ENCODE assay signal across 1 cellular context in genomic region chr20:45470262-45470931, GRCh38.
TF ChIP-seq lines count a peak whose summit lies in the region.

No MANE protein-coding gene starts in this region.

TF ChIP-seq in HepG2, 621 proteins besides CTCF, POLR2A, EP300 and RAD21 (continued from another document):
- peak; percentile 73; the same call in 1 of the 2 replicates for TF ChIP-seq ZNF280B (CRISPR knock-in tag; IDR thresholded peaks at IDR 0.05; ENCODE audit: borderline replicate concordance)
- peak; percentile 4; the same call in 1 of the 2 replicates for TF ChIP-seq AKAP8 (CRISPR knock-in tag; IDR thresholded peaks at IDR 0.05)
- TF ChIP-seq, protein P1, sequence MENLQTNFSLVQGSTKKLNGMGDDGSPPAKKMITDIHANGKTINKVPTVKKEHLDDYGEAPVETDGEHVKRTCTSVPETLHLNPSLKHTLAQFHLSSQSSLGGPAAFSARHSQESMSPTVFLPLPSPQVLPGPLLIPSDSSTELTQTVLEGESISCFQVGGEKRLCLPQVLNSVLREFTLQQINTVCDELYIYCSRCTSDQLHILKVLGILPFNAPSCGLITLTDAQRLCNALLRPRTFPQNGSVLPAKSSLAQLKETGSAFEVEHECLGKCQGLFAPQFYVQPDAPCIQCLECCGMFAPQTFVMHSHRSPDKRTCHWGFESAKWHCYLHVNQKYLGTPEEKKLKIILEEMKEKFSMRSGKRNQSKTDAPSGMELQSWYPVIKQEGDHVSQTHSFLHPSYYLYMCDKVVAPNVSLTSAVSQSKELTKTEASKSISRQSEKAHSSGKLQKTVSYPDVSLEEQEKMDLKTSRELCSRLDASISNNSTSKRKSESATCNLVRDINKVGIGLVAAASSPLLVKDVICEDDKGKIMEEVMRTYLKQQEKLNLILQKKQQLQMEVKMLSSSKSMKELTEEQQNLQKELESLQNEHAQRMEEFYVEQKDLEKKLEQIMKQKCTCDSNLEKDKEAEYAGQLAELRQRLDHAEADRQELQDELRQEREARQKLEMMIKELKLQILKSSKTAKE (CRISPR knock-in tag; IDR thresholded peaks at IDR 0.05; ENCODE audit: borderline replicate concordance) = no peak
- TF ChIP-seq CHCHD3 (CRISPR knock-in tag; IDR thresholded peaks at IDR 0.05) = no peak
- no peak for TF ChIP-seq PRPF4 (IDR thresholded peaks at IDR 0.05; ENCODE audit: low read depth, low read length, poor library complexity, severe bottlenecking)
- TF ChIP-seq LCORL (IDR thresholded peaks at IDR 0.05) = no peak
- TF ChIP-seq LCORL (CRISPR knock-in tag; IDR thresholded peaks at IDR 0.05) = no peak
- no peak for TF ChIP-seq REPIN1 (CRISPR knock-in tag; IDR thresholded peaks at IDR 0.05; ENCODE audit: borderline replicate concordance, low read depth)
- no peak for TF ChIP-seq SOX6 (IDR thresholded peaks at IDR 0.05)
- TF ChIP-seq SOX6 (CRISPR knock-in tag; IDR thresholded peaks at IDR 0.05) = 0 out of 2 replicates have a peak, but pooled peaks have one; percentile 21
- TF ChIP-seq ZFP36L1 (CRISPR knock-in tag; IDR thresholded peaks at IDR 0.05) = no peak
- peak; percentile 84; the same call in 1 of the 2 replicates for TF ChIP-seq HNRNPL (IDR thresholded peaks at IDR 0.05; ENCODE audit: low read depth, low read length)
- TF ChIP-seq ZNF276 (CRISPR knock-in tag; IDR thresholded peaks at IDR 0.05; ENCODE audit: low read depth) = no peak
- no peak for TF ChIP-seq HNRNPK (IDR thresholded peaks at IDR 0.05; ENCODE audit: low read depth, low read length, poor library complexity, severe bottlenecking)
- TF ChIP-seq ATF6 (CRISPR knock-in tag; conservative IDR thresholded peaks at IDR 0.05) = no peak
- TF ChIP-seq AGO2 (optimal IDR thresholded peaks at IDR 0.05; ENCODE audit: low read depth, low read length) = no peak
- TF ChIP-seq NCOA1 (CRISPR knock-in tag; IDR thresholded peaks at IDR 0.05) = no peak
- 0 out of 2 replicates have a peak, but pooled peaks have one; percentile 15 for TF ChIP-seq ZBTB7B (CRISPR knock-in tag; IDR thresholded peaks at IDR 0.05)
- TF ChIP-seq ARHGAP35 (CRISPR knock-in tag; IDR thresholded peaks at IDR 0.05; ENCODE audit: borderline replicate concordance) = peak; percentile 72; the same call in 1 of the 2 replicates
- TF ChIP-seq MXD4 (CRISPR knock-in tag; IDR thresholded peaks at IDR 0.05) = no peak
- TF ChIP-seq ZNF782 (CRISPR knock-in tag; IDR thresholded peaks at IDR 0.05; ENCODE audit: borderline replicate concordance) = no peak
- TF ChIP-seq, protein P2, sequence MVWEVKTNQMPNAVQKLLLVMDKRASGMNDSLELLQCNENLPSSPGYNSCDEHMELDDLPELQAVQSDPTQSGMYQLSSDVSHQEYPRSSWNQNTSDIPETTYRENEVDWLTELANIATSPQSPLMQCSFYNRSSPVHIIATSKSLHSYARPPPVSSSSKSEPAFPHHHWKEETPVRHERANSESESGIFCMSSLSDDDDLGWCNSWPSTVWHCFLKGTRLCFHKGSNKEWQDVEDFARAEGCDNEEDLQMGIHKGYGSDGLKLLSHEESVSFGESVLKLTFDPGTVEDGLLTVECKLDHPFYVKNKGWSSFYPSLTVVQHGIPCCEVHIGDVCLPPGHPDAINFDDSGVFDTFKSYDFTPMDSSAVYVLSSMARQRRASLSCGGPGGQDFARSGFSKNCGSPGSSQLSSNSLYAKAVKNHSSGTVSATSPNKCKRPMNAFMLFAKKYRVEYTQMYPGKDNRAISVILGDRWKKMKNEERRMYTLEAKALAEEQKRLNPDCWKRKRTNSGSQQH (CRISPR knock-in tag; IDR thresholded peaks at IDR 0.05; ENCODE audit: low read depth) = no peak
- TF ChIP-seq HNRNPLL (IDR thresholded peaks at IDR 0.05; ENCODE audit: low read depth, low read length, poor library complexity, severe bottlenecking) = peak; percentile 57
- TF ChIP-seq MEIS1 (CRISPR knock-in tag; IDR thresholded peaks at IDR 0.05; ENCODE audit: borderline replicate concordance) = peak; percentile 59; the same call in 1 of the 2 replicates
- no peak for TF ChIP-seq ZC3H4 (CRISPR knock-in tag; IDR thresholded peaks at IDR 0.05; ENCODE audit: borderline replicate concordance)
- TF ChIP-seq CSRNP1 (CRISPR knock-in tag; IDR thresholded peaks at IDR 0.05) = no peak
- TF ChIP-seq ZNF207 (IDR thresholded peaks at IDR 0.05; ENCODE audit: borderline replicate concordance) = no peak
- TF ChIP-seq EHMT2 (IDR thresholded peaks at IDR 0.05; ENCODE audit: borderline replicate concordance, low read depth, low read length) = no peak
- TF ChIP-seq ELF1 (CRISPR knock-in tag; IDR thresholded peaks at IDR 0.05) = peak; percentile 37; the same call in 1 of the 2 replicates
- TF ChIP-seq SCMH1 (CRISPR knock-in tag; IDR thresholded peaks at IDR 0.05; ENCODE audit: borderline replicate concordance) = no peak
- no peak for TF ChIP-seq STAT6 (CRISPR knock-in tag; IDR thresholded peaks at IDR 0.05; ENCODE audit: borderline replicate concordance)
- no peak for TF ChIP-seq TOE1 (CRISPR knock-in tag; IDR thresholded peaks at IDR 0.05)
- no peak for TF ChIP-seq KDM3A (CRISPR knock-in tag; IDR thresholded peaks at IDR 0.05; ENCODE audit: low read depth)
- no peak for TF ChIP-seq SMAD1 (CRISPR knock-in tag; IDR thresholded peaks at IDR 0.05; ENCODE audit: borderline replicate concordance, low read depth)
- no peak for TF ChIP-seq ZNF10 (CRISPR knock-in tag; IDR thresholded peaks at IDR 0.05; ENCODE audit: borderline replicate concordance, low read depth)
- TF ChIP-seq ZNF687 (CRISPR knock-in tag; IDR thresholded peaks at IDR 0.05) = peak; percentile 62
- no peak for TF ChIP-seq GPN1 (CRISPR knock-in tag; IDR thresholded peaks at IDR 0.05; ENCODE audit: borderline replicate concordance)
- TF ChIP-seq ZZZ3 (CRISPR knock-in tag; IDR thresholded peaks at IDR 0.05; ENCODE audit: borderline replicate concordance) = no peak
- no peak for TF ChIP-seq ELK4 (CRISPR knock-in tag; IDR thresholded peaks at IDR 0.05; ENCODE audit: borderline replicate concordance)
- TF ChIP-seq, protein P3, sequence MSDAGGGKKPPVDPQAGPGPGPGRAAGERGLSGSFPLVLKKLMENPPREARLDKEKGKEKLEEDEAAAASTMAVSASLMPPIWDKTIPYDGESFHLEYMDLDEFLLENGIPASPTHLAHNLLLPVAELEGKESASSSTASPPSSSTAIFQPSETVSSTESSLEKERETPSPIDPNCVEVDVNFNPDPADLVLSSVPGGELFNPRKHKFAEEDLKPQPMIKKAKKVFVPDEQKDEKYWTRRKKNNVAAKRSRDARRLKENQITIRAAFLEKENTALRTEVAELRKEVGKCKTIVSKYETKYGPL (CRISPR knock-in tag; IDR thresholded peaks at IDR 0.05) = no peak
- TF ChIP-seq RFX3 (CRISPR knock-in tag; IDR thresholded peaks at IDR 0.05) = no peak
- TF ChIP-seq ZNF564 (CRISPR knock-in tag; IDR thresholded peaks at IDR 0.05) = no peak
- TF ChIP-seq DNMT3B (CRISPR knock-in tag; conservative IDR thresholded peaks at IDR 0.05) = no peak
